In genomic region chr4:177225605-177226004, GRCh38 we compare ENCODE assay signal across 1 cellular context.
TF ChIP-seq lines count a peak whose summit lies in the region.

No MANE protein-coding gene starts in this region.

TF ChIP-seq in GM12878, 131 proteins besides CTCF, POLR2A, EP300 and RAD21 (continued from another document):
- TF ChIP-seq BCLAF1 (IDR thresholded peaks at IDR 0.05) (no peak), POLR2AphosphoS5 (IDR thresholded peaks at IDR 0.05; ENCODE audit: low read length) (no peak), IKZF2 (IDR thresholded peaks at IDR 0.05) (no peak), ESRRA (IDR thresholded peaks at IDR 0.05; ENCODE audit: low read length) (no peak)
- TF ChIP-seq, protein P1, sequence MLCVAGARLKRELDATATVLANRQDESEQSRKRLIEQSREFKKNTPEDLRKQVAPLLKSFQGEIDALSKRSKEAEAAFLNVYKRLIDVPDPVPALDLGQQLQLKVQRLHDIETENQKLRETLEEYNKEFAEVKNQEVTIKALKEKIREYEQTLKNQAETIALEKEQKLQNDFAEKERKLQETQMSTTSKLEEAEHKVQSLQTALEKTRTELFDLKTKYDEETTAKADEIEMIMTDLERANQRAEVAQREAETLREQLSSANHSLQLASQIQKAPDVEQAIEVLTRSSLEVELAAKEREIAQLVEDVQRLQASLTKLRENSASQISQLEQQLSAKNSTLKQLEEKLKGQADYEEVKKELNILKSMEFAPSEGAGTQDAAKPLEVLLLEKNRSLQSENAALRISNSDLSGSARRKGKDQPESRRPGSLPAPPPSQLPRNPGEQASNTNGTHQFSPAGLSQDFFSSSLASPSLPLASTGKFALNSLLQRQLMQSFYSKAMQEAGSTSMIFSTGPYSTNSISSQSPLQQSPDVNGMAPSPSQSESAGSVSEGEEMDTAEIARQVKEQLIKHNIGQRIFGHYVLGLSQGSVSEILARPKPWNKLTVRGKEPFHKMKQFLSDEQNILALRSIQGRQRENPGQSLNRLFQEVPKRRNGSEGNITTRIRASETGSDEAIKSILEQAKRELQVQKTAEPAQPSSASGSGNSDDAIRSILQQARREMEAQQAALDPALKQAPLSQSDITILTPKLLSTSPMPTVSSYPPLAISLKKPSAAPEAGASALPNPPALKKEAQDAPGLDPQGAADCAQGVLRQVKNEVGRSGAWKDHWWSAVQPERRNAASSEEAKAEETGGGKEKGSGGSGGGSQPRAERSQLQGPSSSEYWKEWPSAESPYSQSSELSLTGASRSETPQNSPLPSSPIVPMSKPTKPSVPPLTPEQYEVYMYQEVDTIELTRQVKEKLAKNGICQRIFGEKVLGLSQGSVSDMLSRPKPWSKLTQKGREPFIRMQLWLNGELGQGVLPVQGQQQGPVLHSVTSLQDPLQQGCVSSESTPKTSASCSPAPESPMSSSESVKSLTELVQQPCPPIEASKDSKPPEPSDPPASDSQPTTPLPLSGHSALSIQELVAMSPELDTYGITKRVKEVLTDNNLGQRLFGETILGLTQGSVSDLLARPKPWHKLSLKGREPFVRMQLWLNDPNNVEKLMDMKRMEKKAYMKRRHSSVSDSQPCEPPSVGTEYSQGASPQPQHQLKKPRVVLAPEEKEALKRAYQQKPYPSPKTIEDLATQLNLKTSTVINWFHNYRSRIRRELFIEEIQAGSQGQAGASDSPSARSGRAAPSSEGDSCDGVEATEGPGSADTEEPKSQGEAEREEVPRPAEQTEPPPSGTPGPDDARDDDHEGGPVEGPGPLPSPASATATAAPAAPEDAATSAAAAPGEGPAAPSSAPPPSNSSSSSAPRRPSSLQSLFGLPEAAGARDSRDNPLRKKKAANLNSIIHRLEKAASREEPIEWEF (IDR thresholded peaks at IDR 0.05; ENCODE audit: insufficient replicate concordance, low read depth, low read length) = no peak
- TF ChIP-seq, protein P2, sequence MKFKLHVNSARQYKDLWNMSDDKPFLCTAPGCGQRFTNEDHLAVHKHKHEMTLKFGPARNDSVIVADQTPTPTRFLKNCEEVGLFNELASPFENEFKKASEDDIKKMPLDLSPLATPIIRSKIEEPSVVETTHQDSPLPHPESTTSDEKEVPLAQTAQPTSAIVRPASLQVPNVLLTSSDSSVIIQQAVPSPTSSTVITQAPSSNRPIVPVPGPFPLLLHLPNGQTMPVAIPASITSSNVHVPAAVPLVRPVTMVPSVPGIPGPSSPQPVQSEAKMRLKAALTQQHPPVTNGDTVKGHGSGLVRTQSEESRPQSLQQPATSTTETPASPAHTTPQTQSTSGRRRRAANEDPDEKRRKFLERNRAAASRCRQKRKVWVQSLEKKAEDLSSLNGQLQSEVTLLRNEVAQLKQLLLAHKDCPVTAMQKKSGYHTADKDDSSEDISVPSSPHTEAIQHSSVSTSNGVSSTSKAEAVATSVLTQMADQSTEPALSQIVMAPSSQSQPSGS (IDR thresholded peaks at IDR 0.05; ENCODE audit: low read length) = no peak
